In genomic region chr4:10619220-10619619, GRCh38 we compare ENCODE assay signal across 1 cellular context.
TF ChIP-seq lines count a peak whose summit lies in the region.

No MANE protein-coding gene starts in this region.

TF ChIP-seq in HEK293, 187 proteins besides CTCF, POLR2A, EP300 and RAD21 (continued from another document):
- TF ChIP-seq ZNF837 (tag by site-specific recombination; IDR thresholded peaks at IDR 0.05), result no peak
- TF ChIP-seq ZNF114 (tag by site-specific recombination; IDR thresholded peaks at IDR 0.05), result no peak
- TF ChIP-seq SP3 (tag by site-specific recombination; IDR thresholded peaks at IDR 0.05), result no peak
- peak; percentile 99 for TF ChIP-seq OSR2 (tag by site-specific recombination; IDR thresholded peaks at IDR 0.05)
- TF ChIP-seq ZNF350 (tag by site-specific recombination; IDR thresholded peaks at IDR 0.05), result no peak
- TF ChIP-seq ZNF510 (tag by site-specific recombination; IDR thresholded peaks at IDR 0.05; ENCODE audit: insufficient replicate concordance), result no peak
- no peak for TF ChIP-seq ZFP37 (tag by site-specific recombination; IDR thresholded peaks at IDR 0.05)
- peak; percentile 22; the same call in 1 of the 2 replicates for TF ChIP-seq ZNF600 (tag by site-specific recombination; IDR thresholded peaks at IDR 0.05)
- 0 out of 2 replicates have a peak, but pooled peaks have one; percentile 54 for TF ChIP-seq ZNF610 (tag by site-specific recombination; IDR thresholded peaks at IDR 0.05; ENCODE audit: borderline replicate concordance)
- no peak for TF ChIP-seq ZNF292 (tag by site-specific recombination; IDR thresholded peaks at IDR 0.05; ENCODE audit: borderline replicate concordance, low read depth)
- no peak for TF ChIP-seq ZNF138 (tag by site-specific recombination; IDR thresholded peaks at IDR 0.05; ENCODE audit: borderline replicate concordance)
- no peak for TF ChIP-seq ZNF701 (tag by site-specific recombination; IDR thresholded peaks at IDR 0.05)
- TF ChIP-seq RBAK (tag by site-specific recombination; IDR thresholded peaks at IDR 0.05), result no peak
